2 cellular contexts compared by ENCODE assay signal in the genomic region with DNA sequence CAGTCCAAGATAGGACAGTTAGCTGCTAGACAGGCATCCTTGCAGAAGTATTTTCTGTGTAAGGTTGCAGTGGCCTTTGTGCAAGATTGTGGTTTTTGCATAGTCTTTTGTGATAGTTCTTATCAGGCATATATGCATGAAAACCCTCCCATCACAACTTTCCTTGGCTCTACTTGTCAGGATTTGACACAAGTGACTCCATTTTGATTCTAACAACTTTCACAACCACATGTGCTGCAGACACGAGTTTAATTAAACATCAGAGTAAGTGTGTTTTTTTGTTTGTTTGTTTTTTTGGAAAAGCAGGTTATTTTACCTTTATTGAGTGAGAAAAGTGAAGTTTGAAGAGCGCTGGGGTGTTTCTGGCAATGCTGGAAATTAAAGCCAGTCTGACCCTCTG.
TF ChIP-seq lines count a peak whose summit lies in the region.

No MANE protein-coding gene starts in this region.

TF ChIP-seq in GM23338, 12 proteins besides CTCF, POLR2A, EP300 and RAD21 (continued from another document and continues in another):
- TF ChIP-seq, protein P1, sequence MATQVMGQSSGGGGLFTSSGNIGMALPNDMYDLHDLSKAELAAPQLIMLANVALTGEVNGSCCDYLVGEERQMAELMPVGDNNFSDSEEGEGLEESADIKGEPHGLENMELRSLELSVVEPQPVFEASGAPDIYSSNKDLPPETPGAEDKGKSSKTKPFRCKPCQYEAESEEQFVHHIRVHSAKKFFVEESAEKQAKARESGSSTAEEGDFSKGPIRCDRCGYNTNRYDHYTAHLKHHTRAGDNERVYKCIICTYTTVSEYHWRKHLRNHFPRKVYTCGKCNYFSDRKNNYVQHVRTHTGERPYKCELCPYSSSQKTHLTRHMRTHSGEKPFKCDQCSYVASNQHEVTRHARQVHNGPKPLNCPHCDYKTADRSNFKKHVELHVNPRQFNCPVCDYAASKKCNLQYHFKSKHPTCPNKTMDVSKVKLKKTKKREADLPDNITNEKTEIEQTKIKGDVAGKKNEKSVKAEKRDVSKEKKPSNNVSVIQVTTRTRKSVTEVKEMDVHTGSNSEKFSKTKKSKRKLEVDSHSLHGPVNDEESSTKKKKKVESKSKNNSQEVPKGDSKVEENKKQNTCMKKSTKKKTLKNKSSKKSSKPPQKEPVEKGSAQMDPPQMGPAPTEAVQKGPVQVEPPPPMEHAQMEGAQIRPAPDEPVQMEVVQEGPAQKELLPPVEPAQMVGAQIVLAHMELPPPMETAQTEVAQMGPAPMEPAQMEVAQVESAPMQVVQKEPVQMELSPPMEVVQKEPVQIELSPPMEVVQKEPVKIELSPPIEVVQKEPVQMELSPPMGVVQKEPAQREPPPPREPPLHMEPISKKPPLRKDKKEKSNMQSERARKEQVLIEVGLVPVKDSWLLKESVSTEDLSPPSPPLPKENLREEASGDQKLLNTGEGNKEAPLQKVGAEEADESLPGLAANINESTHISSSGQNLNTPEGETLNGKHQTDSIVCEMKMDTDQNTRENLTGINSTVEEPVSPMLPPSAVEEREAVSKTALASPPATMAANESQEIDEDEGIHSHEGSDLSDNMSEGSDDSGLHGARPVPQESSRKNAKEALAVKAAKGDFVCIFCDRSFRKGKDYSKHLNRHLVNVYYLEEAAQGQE (IDR thresholded peaks at IDR 0.05; ENCODE audit: unreplicated experiment): no peak
- TF ChIP-seq, protein P2, sequence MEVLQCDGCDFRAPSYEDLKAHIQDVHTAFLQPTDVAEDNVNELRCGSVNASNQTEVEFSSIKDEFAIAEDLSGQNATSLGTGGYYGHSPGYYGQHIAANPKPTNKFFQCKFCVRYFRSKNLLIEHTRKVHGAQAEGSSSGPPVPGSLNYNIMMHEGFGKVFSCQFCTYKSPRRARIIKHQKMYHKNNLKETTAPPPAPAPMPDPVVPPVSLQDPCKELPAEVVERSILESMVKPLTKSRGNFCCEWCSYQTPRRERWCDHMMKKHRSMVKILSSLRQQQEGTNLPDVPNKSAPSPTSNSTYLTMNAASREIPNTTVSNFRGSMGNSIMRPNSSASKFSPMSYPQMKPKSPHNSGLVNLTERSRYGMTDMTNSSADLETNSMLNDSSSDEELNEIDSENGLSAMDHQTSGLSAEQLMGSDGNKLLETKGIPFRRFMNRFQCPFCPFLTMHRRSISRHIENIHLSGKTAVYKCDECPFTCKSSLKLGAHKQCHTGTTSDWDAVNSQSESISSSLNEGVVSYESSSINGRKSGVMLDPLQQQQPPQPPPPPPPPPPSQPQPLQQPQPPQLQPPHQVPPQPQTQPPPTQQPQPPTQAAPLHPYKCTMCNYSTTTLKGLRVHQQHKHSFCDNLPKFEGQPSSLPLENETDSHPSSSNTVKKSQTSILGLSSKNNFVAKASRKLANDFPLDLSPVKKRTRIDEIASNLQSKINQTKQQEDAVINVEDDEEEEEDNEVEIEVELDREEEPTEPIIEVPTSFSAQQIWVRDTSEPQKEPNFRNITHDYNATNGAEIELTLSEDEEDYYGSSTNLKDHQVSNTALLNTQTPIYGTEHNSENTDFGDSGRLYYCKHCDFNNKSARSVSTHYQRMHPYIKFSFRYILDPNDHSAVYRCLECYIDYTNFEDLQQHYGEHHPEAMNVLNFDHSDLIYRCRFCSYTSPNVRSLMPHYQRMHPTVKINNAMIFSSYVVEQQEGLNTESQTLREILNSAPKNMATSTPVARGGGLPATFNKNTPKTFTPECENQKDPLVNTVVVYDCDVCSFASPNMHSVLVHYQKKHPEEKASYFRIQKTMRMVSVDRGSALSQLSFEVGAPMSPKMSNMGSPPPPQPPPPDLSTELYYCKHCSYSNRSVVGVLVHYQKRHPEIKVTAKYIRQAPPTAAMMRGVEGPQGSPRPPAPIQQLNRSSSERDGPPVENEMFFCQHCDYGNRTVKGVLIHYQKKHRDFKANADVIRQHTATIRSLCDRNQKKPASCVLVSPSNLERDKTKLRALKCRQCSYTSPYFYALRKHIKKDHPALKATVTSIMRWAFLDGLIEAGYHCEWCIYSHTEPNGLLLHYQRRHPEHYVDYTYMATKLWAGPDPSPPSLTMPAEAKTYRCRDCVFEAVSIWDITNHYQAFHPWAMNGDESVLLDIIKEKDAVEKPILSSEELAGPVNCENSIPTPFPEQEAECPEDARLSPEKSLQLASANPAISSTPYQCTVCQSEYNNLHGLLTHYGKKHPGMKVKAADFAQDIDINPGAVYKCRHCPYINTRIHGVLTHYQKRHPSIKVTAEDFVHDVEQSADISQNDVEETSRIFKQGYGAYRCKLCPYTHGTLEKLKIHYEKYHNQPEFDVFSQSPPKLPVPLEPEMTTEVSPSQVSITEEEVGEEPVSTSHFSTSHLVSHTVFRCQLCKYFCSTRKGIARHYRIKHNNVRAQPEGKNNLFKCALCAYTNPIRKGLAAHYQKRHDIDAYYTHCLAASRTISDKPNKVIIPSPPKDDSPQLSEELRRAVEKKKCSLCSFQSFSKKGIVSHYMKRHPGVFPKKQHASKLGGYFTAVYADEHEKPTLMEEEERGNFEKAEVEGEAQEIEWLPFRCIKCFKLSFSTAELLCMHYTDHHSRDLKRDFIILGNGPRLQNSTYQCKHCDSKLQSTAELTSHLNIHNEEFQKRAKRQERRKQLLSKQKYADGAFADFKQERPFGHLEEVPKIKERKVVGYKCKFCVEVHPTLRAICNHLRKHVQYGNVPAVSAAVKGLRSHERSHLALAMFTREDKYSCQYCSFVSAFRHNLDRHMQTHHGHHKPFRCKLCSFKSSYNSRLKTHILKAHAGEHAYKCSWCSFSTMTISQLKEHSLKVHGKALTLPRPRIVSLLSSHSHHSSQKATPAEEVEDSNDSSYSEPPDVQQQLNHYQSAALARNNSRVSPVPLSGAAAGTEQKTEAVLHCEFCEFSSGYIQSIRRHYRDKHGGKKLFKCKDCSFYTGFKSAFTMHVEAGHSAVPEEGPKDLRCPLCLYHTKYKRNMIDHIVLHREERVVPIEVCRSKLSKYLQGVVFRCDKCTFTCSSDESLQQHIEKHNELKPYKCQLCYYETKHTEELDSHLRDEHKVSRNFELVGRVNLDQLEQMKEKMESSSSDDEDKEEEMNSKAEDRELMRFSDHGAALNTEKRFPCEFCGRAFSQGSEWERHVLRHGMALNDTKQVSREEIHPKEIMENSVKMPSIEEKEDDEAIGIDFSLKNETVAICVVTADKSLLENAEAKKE (CRISPR knock-in tag; IDR thresholded peaks at IDR 0.05): no peak
- TF ChIP-seq, protein P3, sequence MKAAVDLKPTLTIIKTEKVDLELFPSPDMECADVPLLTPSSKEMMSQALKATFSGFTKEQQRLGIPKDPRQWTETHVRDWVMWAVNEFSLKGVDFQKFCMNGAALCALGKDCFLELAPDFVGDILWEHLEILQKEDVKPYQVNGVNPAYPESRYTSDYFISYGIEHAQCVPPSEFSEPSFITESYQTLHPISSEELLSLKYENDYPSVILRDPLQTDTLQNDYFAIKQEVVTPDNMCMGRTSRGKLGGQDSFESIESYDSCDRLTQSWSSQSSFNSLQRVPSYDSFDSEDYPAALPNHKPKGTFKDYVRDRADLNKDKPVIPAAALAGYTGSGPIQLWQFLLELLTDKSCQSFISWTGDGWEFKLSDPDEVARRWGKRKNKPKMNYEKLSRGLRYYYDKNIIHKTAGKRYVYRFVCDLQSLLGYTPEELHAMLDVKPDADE (IDR thresholded peaks at IDR 0.05): no peak
- TF ChIP-seq ZNF114 (CRISPR knock-in tag; IDR thresholded peaks at IDR 0.05): no peak
- TF ChIP-seq STAT1 (IDR thresholded peaks at IDR 0.05; ENCODE audit: unreplicated experiment): no peak
- no peak for TF ChIP-seq CREB1 (CRISPR knock-in tag; IDR thresholded peaks at IDR 0.05; ENCODE audit: low read depth)
- no peak for TF ChIP-seq JUNB (IDR thresholded peaks at IDR 0.05; ENCODE audit: unreplicated experiment)
- TF ChIP-seq NANOG (IDR thresholded peaks at IDR 0.05; ENCODE audit: borderline replicate concordance): no peak
- TF ChIP-seq ZNF331 (CRISPR knock-in tag; IDR thresholded peaks at IDR 0.05; ENCODE audit: low read depth): no peak
- TF ChIP-seq EZH2phosphoT487 (IDR thresholded peaks at IDR 0.05; ENCODE audit: unreplicated experiment): no peak

TF ChIP-seq in SK-N-SH, 30 proteins besides CTCF, POLR2A, EP300 and RAD21 (continued from another document):
- TF ChIP-seq YY1 (IDR thresholded peaks at IDR 0.05; ENCODE audit: low read depth): no peak
- TF ChIP-seq ELF1 (IDR thresholded peaks at IDR 0.05): no peak
- TF ChIP-seq, protein P4, sequence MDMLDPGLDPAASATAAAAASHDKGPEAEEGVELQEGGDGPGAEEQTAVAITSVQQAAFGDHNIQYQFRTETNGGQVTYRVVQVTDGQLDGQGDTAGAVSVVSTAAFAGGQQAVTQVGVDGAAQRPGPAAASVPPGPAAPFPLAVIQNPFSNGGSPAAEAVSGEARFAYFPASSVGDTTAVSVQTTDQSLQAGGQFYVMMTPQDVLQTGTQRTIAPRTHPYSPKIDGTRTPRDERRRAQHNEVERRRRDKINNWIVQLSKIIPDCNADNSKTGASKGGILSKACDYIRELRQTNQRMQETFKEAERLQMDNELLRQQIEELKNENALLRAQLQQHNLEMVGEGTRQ (IDR thresholded peaks at IDR 0.05; ENCODE audit: borderline replicate concordance, low read depth, low read length): no peak
- TF ChIP-seq EZH2phosphoT487 (IDR thresholded peaks at IDR 0.05; ENCODE audit: borderline replicate concordance, low read depth): no peak
- TF ChIP-seq TEAD4 (IDR thresholded peaks at IDR 0.05; ENCODE audit: borderline replicate concordance, insufficient read depth): no peak
- no peak for TF ChIP-seq RXRA (IDR thresholded peaks at IDR 0.05; ENCODE audit: borderline replicate concordance, low read depth)
- no peak for TF ChIP-seq CHD2 (IDR thresholded peaks at IDR 0.05; ENCODE audit: low read length, partially characterized antibody)
- TF ChIP-seq TAF1 (IDR thresholded peaks at IDR 0.05; ENCODE audit: borderline replicate concordance, low read depth, low read length): no peak
- TF ChIP-seq GATA2 (CRISPR knock-in tag; IDR thresholded peaks at IDR 0.05): no peak
